9 cellular contexts compared by ENCODE assay signal in genomic region chr14:56659361-56659760, GRCh38.
DNase-seq lines count a peak whose midpoint lies in the region; ATAC-seq lines count a peak whose summit lies in the region.
"Had no signal": no experiment of that assay in that cellular context is flagged by ENCODE, and none has a peak within 500 bp of the region (broad histone marks: within the 10 kb centered on the region; RNA-seq: fewer than 3 reads in every experiment).

No MANE protein-coding gene starts in this region.

- no peak overlapping the region for H3K4ac ChIP-seq in neuronal stem cell (ENCODE audit: low read length)

- no peak overlapping the region for H3K14ac ChIP-seq in neuronal stem cell (ENCODE audit: low read length)

- no peak overlapping the region for H2BK120ac ChIP-seq in neuronal stem cell (ENCODE audit: low read depth, low read length)

- H2AK5ac ChIP-seq in neuronal stem cell (ENCODE audit: low read depth, low read length): no peak overlapping the region

- H3K4me1 ChIP-seq in HUES48 (ENCODE audit: control insufficient read depth, insufficient read depth, low read length) (peaks cover 28% of the 10 kb centered on the region), ectodermal cell (ENCODE audit: control insufficient read depth, insufficient read depth, low read length) (peaks cover 13% of the 10 kb centered on the region), neuronal stem cell (ENCODE audit: control insufficient read depth in 2 of 2, insufficient read depth in 1 of 2, low read depth in 1 of 2, low read length in 2 of 2) (peaks cover 0 to 15% of the 10 kb centered on the region in 2 donors)

- no peak overlapping the region for H3K4me2 ChIP-seq in neuronal stem cell (ENCODE audit: insufficient read depth, low read length, poor library complexity, severe bottlenecking)

- H2BK15ac ChIP-seq in neuronal stem cell (ENCODE audit: low read length): no peak overlapping the region

- H2BK12ac ChIP-seq in neuronal stem cell (ENCODE audit: low read length): no peak overlapping the region

- peak overlapping the region; percentile 81 for H3K27ac ChIP-seq in HUES48 (ENCODE audit: low read depth, low read length)
- H3K27ac ChIP-seq in ectodermal cell (ENCODE audit: insufficient read depth, low read depth, low read length, poor library complexity, severe bottlenecking): peak overlapping the region; percentile 11
- peak overlapping the region; percentile 45 for H3K27ac ChIP-seq in neuronal stem cell (replicated peaks; ENCODE audit: low read length)
- H3K27ac ChIP-seq: C4-2B had no signal

- intact Hi-C loops in activated CD4-positive, alpha-beta T cell treated with anti-CD3 and anti-CD28 coated beads, Interleukin-2, amount 10 ng/mL, durations not matched to agents 24 days and 14 days (cut with micrococcal nuclease): loop anchor here (10.0 kb wide), 1 partner anchor 655 kb away; no protein-coding TSS in a partner anchor

- no peaks in the 10 kb centered on the region for H3K9me3 Mint-ChIP-seq in activated CD4-positive, alpha-beta T cell treated with anti-CD3 and anti-CD28 coated beads, Interleukin-2, amount 10 ng/mL, durations not matched to agents 24 days and 14 days
- H3K9me3 Mint-ChIP-seq in activated naive CD4-positive, alpha-beta T cell treated with anti-CD3 and anti-CD28 coated beads, Interleukin-2, amount 50 U/mL, for 72 hours: no peaks in the 10 kb centered on the region

- H3K18ac ChIP-seq in neuronal stem cell (ENCODE audit: low read length): no peak overlapping the region

- H3K4me3 ChIP-seq in HUES48 (ENCODE audit: low read depth, low read length) (no peak overlapping the region), ectodermal cell (ENCODE audit: insufficient read depth, low read depth, low read length) (no peak overlapping the region), neuronal stem cell (ENCODE audit: low read length in 2 of 2) (no peak overlapping the region)

- H3K36me3 Mint-ChIP-seq in activated CD4-positive, alpha-beta T cell treated with anti-CD3 and anti-CD28 coated beads, Interleukin-2, amount 10 ng/mL, durations not matched to agents 24 days and 14 days (ENCODE audit: low read depth): no peaks in the 10 kb centered on the region
- H3K36me3 Mint-ChIP-seq in activated naive CD4-positive, alpha-beta T cell treated with anti-CD3 and anti-CD28 coated beads, Interleukin-2, amount 50 U/mL, for 72 hours: peaks cover 0 to 5% of the 10 kb centered on the region in 2 donors

- H2BK5ac ChIP-seq in neuronal stem cell (ENCODE audit: low read length): no peak overlapping the region

- peak; percentile 77 for DNase-seq in D341Med (ENCODE audit: low spot score)
- peak; percentile 44 for DNase-seq in neuronal stem cell (ENCODE audit: low spot score)
- no peak for DNase-seq in activated CD4-positive, alpha-beta T cell treated with anti-CD3 and anti-CD28 coated beads, Interleukin-2, amount 10 ng/mL, durations not matched to agents 24 days and 14 days
- no peak for DNase-seq in occipital lobe (lab: John Stamatoyannopoulos, UW)
- DNase-seq in activated naive CD4-positive, alpha-beta T cell treated with anti-CD3 and anti-CD28 coated beads, Interleukin-2, amount 50 U/mL, for 72 hours (ENCODE audit: low spot score in 2 of 2): no peak
- DNase-seq: NCI-H774 had no signal

- no peak for ATAC-seq in activated naive CD4-positive, alpha-beta T cell treated with anti-CD3 and anti-CD28 coated beads, Interleukin-2, amount 50 U/mL, for 72 hours

- H4K91ac ChIP-seq in neuronal stem cell (ENCODE audit: low read depth, low read length, poor library complexity): no peak overlapping the region

- no peaks in the 10 kb centered on the region; the same call in 1 of the 2 replicates for H3K27me3 ChIP-seq in HUES48 (ENCODE audit: control insufficient read depth, insufficient read depth, low read length)
- H3K27me3 ChIP-seq in ectodermal cell (ENCODE audit: control insufficient read depth, insufficient read depth, low read length, poor library complexity, severe bottlenecking): peaks cover 67% of the 10 kb centered on the region
- peaks cover 0 to 78% (median 0%) of the 10 kb centered on the region in 3 experiments for H3K27me3 ChIP-seq in neuronal stem cell (ENCODE audit: control insufficient read depth in 3 of 3, insufficient read depth in 3 of 3, low read depth in 1 of 3, low read length in 3 of 3)

- no peak overlapping the region for H2AFZ ChIP-seq in neuronal stem cell (ENCODE audit: low read length)

- H3K9ac ChIP-seq in HUES48 (ENCODE audit: low read depth, low read length) (no peak overlapping the region), neuronal stem cell (ENCODE audit: low read depth, low read length, poor library complexity) (no peak overlapping the region)

- H3K79me1 ChIP-seq in neuronal stem cell (ENCODE audit: low read depth, low read length): no peaks in the 10 kb centered on the region

- no peak overlapping the region for H3K23ac ChIP-seq in neuronal stem cell (ENCODE audit: low read depth, low read length, poor library complexity)

- H3K36me3 ChIP-seq in HUES48 (ENCODE audit: control insufficient read depth, insufficient read depth, low read length) (no peaks in the 10 kb centered on the region), ectodermal cell (ENCODE audit: control insufficient read depth, insufficient read depth, low read length) (no peaks in the 10 kb centered on the region), neuronal stem cell (replicated peaks in 1 of 2; ENCODE audit: control insufficient read depth in 2 of 2, insufficient read depth in 2 of 2, low read length in 2 of 2) (no peaks in the 10 kb centered on the region)

- no peak overlapping the region for H3K27ac Mint-ChIP-seq in activated CD4-positive, alpha-beta T cell treated with anti-CD3 and anti-CD28 coated beads, Interleukin-2, amount 10 ng/mL, durations not matched to agents 24 days and 14 days
- peak overlapping the region in 1 of 2 donors; percentile 32 for H3K27ac Mint-ChIP-seq in activated naive CD4-positive, alpha-beta T cell treated with anti-CD3 and anti-CD28 coated beads, Interleukin-2, amount 50 U/mL, for 72 hours

- H4K8ac ChIP-seq in neuronal stem cell (ENCODE audit: low read depth, low read length): no peak overlapping the region

- H3K27me3 Mint-ChIP-seq in activated CD4-positive, alpha-beta T cell treated with anti-CD3 and anti-CD28 coated beads, Interleukin-2, amount 10 ng/mL, durations not matched to agents 24 days and 14 days: no peaks in the 10 kb centered on the region

- H3K9me3 ChIP-seq in HUES48 (ENCODE audit: control insufficient read depth, insufficient read depth, low read length) (no peaks in the 10 kb centered on the region), ectodermal cell (ENCODE audit: control insufficient read depth, low read length) (no peaks in the 10 kb centered on the region), neuronal stem cell (replicated peaks in 1 of 2; ENCODE audit: control insufficient read depth in 2 of 2, insufficient read depth in 1 of 2, low read depth in 1 of 2, low read length in 2 of 2) (no peaks in the 10 kb centered on the region)

- no peak overlapping the region for H3K4me3 Mint-ChIP-seq in activated CD4-positive, alpha-beta T cell treated with anti-CD3 and anti-CD28 coated beads, Interleukin-2, amount 10 ng/mL, durations not matched to agents 24 days and 14 days

- no peaks in the 10 kb centered on the region for H3K4me1 Mint-ChIP-seq in activated CD4-positive, alpha-beta T cell treated with anti-CD3 and anti-CD28 coated beads, Interleukin-2, amount 10 ng/mL, durations not matched to agents 24 days and 14 days

- 10 to 18% methylated on average over 8 of the region's 8 CpGs for WGBS in ectodermal cell, 2 experiments
- WGBS in neuronal stem cell (ENCODE audit: extremely low coverage in 2 of 2, insufficient read length in 2 of 2, insufficient replicate concordance in 1 of 2), 2 donors: no CpG with 5 or more reads among the region's 8 CpGs

Comparison
In these comparisons a context has a peak if more than half of its experiments do, and no peak if none do; other contexts are left out.
1. DNase-seq: peak in D341Med (single experiment) and neuronal stem cell (single experiment); none in activated CD4-positive, alpha-beta T cell treated with anti-CD3 and anti-CD28 coated beads, Interleukin-2, amount 10 ng/mL, durations not matched to agents 24 days and 14 days (single experiment), occipital lobe (single experiment) and activated naive CD4-positive, alpha-beta T cell treated with anti-CD3 and anti-CD28 coated beads, Interleukin-2, amount 50 U/mL, for 72 hours (0 of 2).
2. H3K27ac ChIP-seq: peak in every context shown above with its lines; median percentile 81 in HUES48; 45 in neuronal stem cell; 11 in ectodermal cell.